16 cellular contexts compared by ENCODE assay signal in genomic region chr11:46906596-46906995, GRCh38. TPM values are rescaled to one million over a fixed set of nuclear protein-coding genes. Genes with fewer than 3 reads are reported as not detected.
DNase-seq lines count a peak whose midpoint lies in the region; ATAC-seq and TF ChIP-seq lines count a peak whose summit lies in the region.
"Had no signal": no experiment of that assay in that cellular context is flagged by ENCODE, and none has a peak within 500 bp of the region (broad histone marks: within the 10 kb centered on the region; RNA-seq: fewer than 3 reads in every experiment).

No MANE protein-coding gene starts in this region.

- ATAC-seq in IMR-90 (ENCODE audit: low read depth) (peak; percentile 83), gastrocnemius medialis (no peak)
- no peak for ATAC-seq in activated CD4-positive, CD25-positive, alpha-beta regulatory T cell treated with anti-CD3 and anti-CD28 coated beads, Interleukin-2, amount 50 U/mL, for 24 hours
- ATAC-seq: heart right ventricle had no signal

- H4K8ac ChIP-seq in IMR-90 (ENCODE audit: low read depth in 2 of 2, low read length in 2 of 2), result peak overlapping the region in 1 of 2 experiments; percentile 20; a peak in 1 of 4 replicates

- peak overlapping the region; percentile 36 for H3K4me2 ChIP-seq in IMR-90 (ENCODE audit: low read depth, low read length)

- no peak for TF ChIP-seq RAD21 in IMR-90 (IDR thresholded peaks at IDR 0.05; ENCODE audit: low read length)

- TF ChIP-seq POLR2A in IMR-90 (IDR thresholded peaks at IDR 0.05; ENCODE audit: low read depth, low read length), result no peak
- TF ChIP-seq POLR2A in spleen (IDR thresholded peaks at IDR 0.05), result no peak
- no peak for TF ChIP-seq POLR2A in gastrocnemius medialis (IDR thresholded peaks at IDR 0.05)

- H3K9me3 Mint-ChIP-seq in brain (no peaks in the 10 kb centered on the region), Caco-2 (ENCODE audit: unreplicated experiment) (no peaks in the 10 kb centered on the region)
- H3K9me3 Mint-ChIP-seq: activated naive CD4-positive, alpha-beta T cell treated with anti-CD3 and anti-CD28 coated beads, Interleukin-2, amount 50 U/mL, for 72 hours; memory B cell had no signal

- no peaks in the 10 kb centered on the region for H3K27me3 Mint-ChIP-seq in brain
- no peaks in the 10 kb centered on the region for H3K27me3 Mint-ChIP-seq in Caco-2 (ENCODE audit: insufficient read depth, unreplicated experiment)

- H3K27me3 ChIP-seq in IMR-90 (ENCODE audit: control insufficient read depth, insufficient read depth, low read length), result no peaks in the 10 kb centered on the region
- no peaks in the 10 kb centered on the region for H3K27me3 ChIP-seq in spleen (replicated peaks in 1 of 7)
- H3K27me3 ChIP-seq in gastrocnemius medialis, result no peaks in the 10 kb centered on the region
- H3K27me3 ChIP-seq in Caco-2 (replicated peaks; ENCODE audit: control insufficient read depth, insufficient read depth, low read length), result no peaks in the 10 kb centered on the region
- H3K27me3 ChIP-seq: heart right ventricle, tibial nerve had no signal

- H3K23ac ChIP-seq in IMR-90 (ENCODE audit: low read depth, low read length), result peak overlapping the region; percentile 39; the same call in 1 of the 2 replicates

- H2BK15ac ChIP-seq in IMR-90 (ENCODE audit: low read depth, low read length), result no peak overlapping the region

- no peak for TF ChIP-seq CTCF in IMR-90 (conservative IDR thresholded peaks at IDR 0.05; ENCODE audit: low read depth, low read length)
- no peak for TF ChIP-seq CTCF in brain (conservative IDR thresholded peaks at IDR 0.05)
- no peak for TF ChIP-seq CTCF in spleen (IDR thresholded peaks at IDR 0.05 in 8 of 11, conservative IDR thresholded peaks at IDR 0.05 in 3 of 11)
- TF ChIP-seq CTCF in gastrocnemius medialis (IDR thresholded peaks at IDR 0.05 in 4 of 5, conservative IDR thresholded peaks at IDR 0.05 in 1 of 5), result no peak
- no peak for TF ChIP-seq CTCF in Caco-2 (IDR thresholded peaks at IDR 0.05; ENCODE audit: insufficient read depth in 1 of 2, low read depth in 1 of 2, low read length in 1 of 2, severe bottlenecking in 1 of 2, unreplicated experiment in 1 of 2)

- H3K27ac Mint-ChIP-seq in brain (peak overlapping the region; percentile 36 to 93 (median 88)), Caco-2 (ENCODE audit: unreplicated experiment) (no peak overlapping the region)
- H3K27ac Mint-ChIP-seq: activated naive CD4-positive, alpha-beta T cell treated with anti-CD3 and anti-CD28 coated beads, Interleukin-2, amount 50 U/mL, for 72 hours; memory B cell had no signal

- POLR2A ChIA-PET in IMR-90 (lab: Charles Lee; ENCODE audit: unreplicated experiment) (interaction anchor here (0.6 kb wide), 1 partner anchor 10 kb away, joined by 4 read pairs; no protein-coding TSS in a partner anchor), Caco-2 (lab: Charles Lee) (no interaction called here)

- peak overlapping the region; percentile 82 for H2AFZ ChIP-seq in IMR-90 (replicated peaks; ENCODE audit: low read length, poor library complexity)
- H2AFZ ChIP-seq: GM23248 had no signal

- H3K56ac ChIP-seq in IMR-90 (ENCODE audit: extremely low read depth, insufficient read depth, low read length), result no peak overlapping the region

- intact Hi-C loops in IMR-90 (cut with micrococcal nuclease) (no loop called here), spleen (cut with DNase I; ENCODE audit: low total_unique reads) (no loop called here), gastrocnemius medialis (cut with DNase I; ENCODE audit: low total_unique reads) (no loop called here), Caco-2 (cut with micrococcal nuclease; ENCODE audit: unreplicated experiment) (no loop called here)

- H3K27ac ChIP-seq in IMR-90 (ENCODE audit: insufficient read depth, low read length) (peak overlapping the region; percentile 17; the same call in 1 of the 2 replicates), spleen (peak overlapping the region in 7 of 8 donors; percentile 37 to 77 (median 71)), gastrocnemius medialis (no peak overlapping the region)
- H3K27ac ChIP-seq: GM23248, tibial nerve had no signal

- no peak overlapping the region for H3K14ac ChIP-seq in IMR-90 (replicated peaks; ENCODE audit: low read depth, low read length)

- no peak overlapping the region for H4K5ac ChIP-seq in IMR-90 (ENCODE audit: low read depth, low read length)

- no peak overlapping the region for H3K4ac ChIP-seq in IMR-90 (ENCODE audit: low read depth, low read length)

- H2AK9ac ChIP-seq in IMR-90 (replicated peaks; ENCODE audit: low read depth, low read length, poor library complexity), result no peak overlapping the region

- H3K79me1 ChIP-seq in IMR-90 (ENCODE audit: low read depth in 1 of 2, low read length in 2 of 2), result no peaks in the 10 kb centered on the region

- H2BK5ac ChIP-seq in IMR-90 (ENCODE audit: low read depth, low read length, poor library complexity, severe bottlenecking), result no peak overlapping the region

- CTCF ChIA-PET in IMR-90 (lab: Yijun Ruan, JAX), result interaction anchor here (1.7 to 1.8 kb wide), 2 partner anchors 10 to 247 kb away, joined by 5 to 9 read pairs; no protein-coding TSS in a partner anchor
- CTCF ChIA-PET in Caco-2 (lab: Charles Lee), result interaction anchor here (2.0 kb wide), 1 partner anchor 10 kb away, joined by 7 read pairs; no protein-coding TSS in a partner anchor

- H3K4me1 Mint-ChIP-seq in brain (peaks cover 58% of the 10 kb centered on the region), Caco-2 (ENCODE audit: low read depth, unreplicated experiment) (no peaks in the 10 kb centered on the region)
- H3K4me1 Mint-ChIP-seq: memory B cell had no signal

- H3K9ac ChIP-seq in IMR-90 (ENCODE audit: low read depth, low read length), result no peak overlapping the region; the same call in 1 of the 2 replicates
- H3K9ac ChIP-seq: GM23248 had no signal

- H3K4me1 ChIP-seq in IMR-90 (ENCODE audit: control insufficient read depth, insufficient read depth, low read length), result peaks cover 8% of the 10 kb centered on the region
- H3K4me1 ChIP-seq in spleen, result peaks cover 3 to 37% (median 16%) of the 10 kb centered on the region in 6 donors
- peaks cover 0 to 6% of the 10 kb centered on the region in 2 donors for H3K4me1 ChIP-seq in gastrocnemius medialis
- H3K4me1 ChIP-seq in Caco-2, result no peaks in the 10 kb centered on the region

- H3K4me3 ChIP-seq in IMR-90 (ENCODE audit: insufficient read depth, low read depth, low read length), result no peak overlapping the region
- no peak overlapping the region for H3K4me3 ChIP-seq in spleen
- H3K4me3 ChIP-seq in gastrocnemius medialis, result no peak overlapping the region
- H3K4me3 ChIP-seq in Caco-2 (ENCODE audit: low read depth, low read length), result no peak overlapping the region
- H3K4me3 ChIP-seq: GM23248, heart right ventricle, tibial nerve had no signal

- in situ Hi-C loops in IMR-90 (cut with MboI; ENCODE audit: low sequenced_read_pairs), result no loop called here
- in situ Hi-C loops in gastrocnemius medialis (cut with MboI; ENCODE audit: low sequenced_read_pairs in 4 of 4), result no loop called here

- H3K9me3 ChIP-seq in IMR-90 (ENCODE audit: control insufficient read depth, insufficient read depth, low read length), result no peaks in the 10 kb centered on the region
- no peaks in the 10 kb centered on the region for H3K9me3 ChIP-seq in spleen
- H3K9me3 ChIP-seq in gastrocnemius medialis, result no peaks in the 10 kb centered on the region
- H3K9me3 ChIP-seq in Caco-2, result no peaks in the 10 kb centered on the region
- H3K9me3 ChIP-seq: heart right ventricle, tibial nerve had no signal

- no peak overlapping the region for H4K91ac ChIP-seq in IMR-90 (ENCODE audit: insufficient read depth, low read depth, low read length)

- no TSS peak for BruUV-seq in IMR-90 (replicated peaks; lab: Mats Ljungman, UMichigan)
- BruUV-seq in Caco-2 (replicated peaks; lab: Mats Ljungman, UMichigan), result no TSS peak

- WGBS in IMR-90 (ENCODE audit: extremely low coverage in 2 of 2, insufficient read length in 1 of 2), 2 experiments, result 13% methylated on average over 4 of the region's 13 CpGs; no CpG with 5 or more reads in 1 of the 2 experiments
- WGBS in spleen, 5 donors, result 24 to 36% (median 26%) methylated on average over 13 of the region's 13 CpGs

- H3K36me3 ChIP-seq in IMR-90 (ENCODE audit: control insufficient read depth, insufficient read depth, low read length), result no peaks in the 10 kb centered on the region
- no peaks in the 10 kb centered on the region for H3K36me3 ChIP-seq in spleen
- no peaks in the 10 kb centered on the region for H3K36me3 ChIP-seq in gastrocnemius medialis
- H3K36me3 ChIP-seq in Caco-2 (ENCODE audit: control insufficient read depth, insufficient read depth, low read length), result no peaks in the 10 kb centered on the region; the same call in 1 of the 2 replicates
- H3K36me3 ChIP-seq: heart right ventricle, tibial nerve had no signal

- H3K36me3 Mint-ChIP-seq in brain (no peaks in the 10 kb centered on the region), Caco-2 (ENCODE audit: insufficient read depth, unreplicated experiment) (no peaks in the 10 kb centered on the region)
- H3K36me3 Mint-ChIP-seq: activated naive CD4-positive, alpha-beta T cell treated with anti-CD3 and anti-CD28 coated beads, Interleukin-2, amount 50 U/mL, for 72 hours; memory B cell had no signal

- DNase-seq in IMR-90, result peak; percentile 52
- peak; percentile 70 for DNase-seq in islet precursor cell
- peak; percentile 78 for DNase-seq in spleen
- no peak for DNase-seq in LoVo (ENCODE audit: low spot score)
- DNase-seq in gastrocnemius medialis, result no peak
- no peak for DNase-seq in Caco-2
- DNase-seq: effector memory CD4-positive, alpha-beta T cell; GM23248; heart right ventricle; NCI-H1436 treated with DMSO at 0.1 percent for 48 hours; T-helper 2 cell had no signal

- no peak overlapping the region for H3K18ac ChIP-seq in IMR-90 (ENCODE audit: low read depth, low read length)

- no peak overlapping the region for H2BK20ac ChIP-seq in IMR-90 (ENCODE audit: low read depth, low read length)

- peak overlapping the region; percentile 18 to 70 (median 31) for H3K4me3 Mint-ChIP-seq in brain
- H3K4me3 Mint-ChIP-seq in Caco-2 (ENCODE audit: unreplicated experiment), result no peak overlapping the region
- H3K4me3 Mint-ChIP-seq: memory B cell had no signal

- H2AK5ac ChIP-seq in IMR-90 (ENCODE audit: low read depth, low read length), result no peak overlapping the region

- dilution Hi-C loops in IMR-90 (cut with HindIII; ENCODE audit: low sequenced_read_pairs, unreplicated experiment), result no loop called here

- H2BK120ac ChIP-seq in IMR-90 (ENCODE audit: low read depth, low read length), result no peak overlapping the region

- H4K20me1 ChIP-seq in IMR-90 (ENCODE audit: insufficient read depth, low read length), result no peaks in the 10 kb centered on the region

- H3K9me1 ChIP-seq in IMR-90 (ENCODE audit: insufficient read depth, low read length), result 0 out of 2 replicates have a peak, but pooled peaks cover 6% of the 10 kb centered on the region

RNA-seq across cellular contexts. Expression of gene LRP4, which starts 11.8 kb away (rescaled TPM):
- total RNA-seq in IMR-90 (2012; rRNA removed) (3.9 and 4.1 TPM in 2 replicates), spleen (10 to 100 TPM; 13.2 to 30.7 (median 23.9) TPM), gastrocnemius medialis (10 to 100 TPM in 1 of 4 donors, 1 to 10 TPM in 3; 3.9 to 19.0 (median 6.2) TPM), Caco-2 (2022) (9.3 and 11.1 TPM in 2 replicates)
- polyA plus RNA-seq in IMR-90 (2012; rRNA removed) (5.1 and 5.8 TPM in 2 replicates), brain (ENCODE audit: insufficient read depth, low read depth, low replicate concordance) (32.9 TPM), spleen (1 to 10 TPM in 2 of 3 donors, under 1 TPM in 1; 0.88 to 7.0 (median 3.6) TPM)
- polyA plus RNA-seq in IMR-90 (2012; cell fraction: cytosol; rRNA removed), result 3.2 and 3.3 TPM in 2 replicates
- polyA plus RNA-seq in IMR-90 (2012; cell fraction: nucleus; rRNA removed; ENCODE audit: low replicate concordance), result 8.7 and 11.6 TPM in 2 replicates

RNA-seq across cellular contexts. Expression of gene CSTPP1, which starts 30.0 kb away (rescaled TPM):
- total RNA-seq in IMR-90 (2012; rRNA removed) (21.1 and 22.0 TPM in 2 replicates), spleen (10 to 100 TPM; 10.9 to 23.0 (median 16.2) TPM), gastrocnemius medialis (1 to 10 TPM; 4.3 to 8.1 (median 6.4) TPM), Caco-2 (2022) (19.8 and 22.9 TPM in 2 replicates)
- polyA plus RNA-seq in IMR-90 (2012; rRNA removed) (35.7 and 36.6 TPM in 2 replicates), brain (ENCODE audit: insufficient read depth, low read depth, low replicate concordance) (80.9 TPM), spleen (10 to 100 TPM in 1 of 3 donors, 1 to 10 TPM in 2; 8.6 to 10.8 (median 9.8) TPM)
- polyA plus RNA-seq in IMR-90 (2012; cell fraction: cytosol; rRNA removed), result 40.1 and 40.4 TPM in 2 replicates
- 25.2 and 32.4 TPM in 2 replicates for polyA plus RNA-seq in IMR-90 (2012; cell fraction: nucleus; rRNA removed; ENCODE audit: low replicate concordance)

Comparison
In these comparisons a context has a peak if more than half of its experiments do, and no peak if none do; other contexts are left out.
1. DNase-seq: peak in IMR-90 (single experiment), islet precursor cell (single experiment) and spleen (single experiment); none in LoVo (single experiment), gastrocnemius medialis (0 of 2) and Caco-2 (0 of 2).
2. H3K27ac ChIP-seq: peak in IMR-90 (single experiment) and spleen (7 of 8); none in gastrocnemius medialis (0 of 4).